ENCODE assay signal across 8 cellular contexts in genomic region chrX:16786791-16787735, GRCh38. TPM values are rescaled to one million over a fixed set of nuclear protein-coding genes. Genes with fewer than 3 reads are reported as not detected.
DNase-seq lines count a peak whose midpoint lies in the region; ATAC-seq and TF ChIP-seq lines count a peak whose summit lies in the region.

No MANE protein-coding gene starts in this region.

- no peak overlapping the region for H3K27ac Mint-ChIP-seq in endodermal cell
- H3K27ac Mint-ChIP-seq in stimulated activated naive CD8-positive, alpha-beta T cell treated with anti-CD3 and anti-CD28 coated beads, Interleukin-15, Interleukin-2, amounts not matched to agents 100 ng/mL and 50 ng/mL, for 24 hours = peak overlapping the region; percentile 55

- no peaks in the 10 kb centered on the region for H3K9me3 Mint-ChIP-seq in endodermal cell
- H3K9me3 Mint-ChIP-seq in stimulated activated naive CD8-positive, alpha-beta T cell treated with anti-CD3 and anti-CD28 coated beads, Interleukin-15, Interleukin-2, amounts not matched to agents 100 ng/mL and 50 ng/mL, for 24 hours = no peaks in the 10 kb centered on the region

- H3K27me3 ChIP-seq in endodermal cell (ENCODE audit: control insufficient read depth, insufficient read depth, low read length, poor library complexity, severe bottlenecking) = no peaks in the 10 kb centered on the region
- H3K27me3 ChIP-seq in mucosa of stomach (ENCODE audit: control insufficient read depth, insufficient read depth, low read length) = no peaks in the 10 kb centered on the region

- 0 to 5% methylated on average over 14 to 61 of the region's 73 CpGs for WGBS in endodermal cell (ENCODE audit: insufficient coverage in 1 of 2, insufficient read length in 1 of 2), 2 experiments

- H3K9ac ChIP-seq in endodermal cell (ENCODE audit: extremely low read depth, low read length, poor library complexity, severe bottlenecking) (peak overlapping the region; percentile 6), mucosa of stomach (ENCODE audit: low read length) (peak overlapping the region; percentile 34)

- H3K4me1 ChIP-seq in endodermal cell (ENCODE audit: control insufficient read depth, insufficient read depth, low read length) (no peaks in the 10 kb centered on the region), mucosa of stomach (ENCODE audit: control insufficient read depth, insufficient read depth, low read length) (no peaks in the 10 kb centered on the region)

- H3K27ac ChIP-seq in KOPT-K1 (ENCODE audit: low read depth, low read length, poor library complexity, severe bottlenecking) (peak overlapping the region; percentile 66), endodermal cell (ENCODE audit: low read depth, low read length) (no peak overlapping the region)

- peaks cover 19% of the 10 kb centered on the region for H3K4me1 Mint-ChIP-seq in endodermal cell
- H3K4me1 Mint-ChIP-seq in stimulated activated naive CD8-positive, alpha-beta T cell treated with anti-CD3 and anti-CD28 coated beads, Interleukin-15, Interleukin-2, amounts not matched to agents 100 ng/mL and 50 ng/mL, for 24 hours (ENCODE audit: low read depth) = peaks cover 17% of the 10 kb centered on the region

- intact Hi-C loops in Right ventricle myocardium inferior (cut with DNase I) (loop anchor here (10.0 kb wide), 1 partner anchor 62 kb away; no protein-coding TSS in a partner anchor), cardiac septum (cut with DNase I) (loop anchor here (2.0 to 5.0 kb wide), 2 partner anchors 66 to 85 kb away; partner anchors contain the start of gene RBBP7)

- DNase-seq in Right ventricle myocardium inferior (ENCODE audit: missing footprints) (no peak), cardiac septum (ENCODE audit: low spot score) (no peak), endodermal cell (peak; percentile 71)
- peak; percentile 81 for DNase-seq in activated CD8-positive, alpha-beta memory T cell treated with anti-CD3 and anti-CD28 coated beads for 24 hours

- no peak for TF ChIP-seq CTCF in endodermal cell (conservative IDR thresholded peaks at IDR 0.05)

- peaks cover 16% of the 10 kb centered on the region for H3K36me3 Mint-ChIP-seq in endodermal cell (ENCODE audit: low read depth)
- peaks cover 13% of the 10 kb centered on the region for H3K36me3 Mint-ChIP-seq in stimulated activated naive CD8-positive, alpha-beta T cell treated with anti-CD3 and anti-CD28 coated beads, Interleukin-15, Interleukin-2, amounts not matched to agents 100 ng/mL and 50 ng/mL, for 24 hours (ENCODE audit: low read depth)

- peaks cover 20% of the 10 kb centered on the region for H3K36me3 ChIP-seq in KOPT-K1 (ENCODE audit: insufficient read depth, low read length)
- no peaks in the 10 kb centered on the region for H3K36me3 ChIP-seq in endodermal cell (ENCODE audit: control insufficient read depth, insufficient read depth, low read length)
- H3K36me3 ChIP-seq in mucosa of stomach (ENCODE audit: control insufficient read depth, insufficient read depth, low read length) = no peaks in the 10 kb centered on the region

- ATAC-seq in Right ventricle myocardium inferior (peak; percentile 12), HG03571 (IDR thresholded peaks at IDR 0.05; ENCODE audit: unreplicated experiment) (no peak)

- H3K9me3 ChIP-seq in KOPT-K1 (ENCODE audit: insufficient read depth, low read length, poor library complexity, severe bottlenecking) (no peaks in the 10 kb centered on the region), endodermal cell (ENCODE audit: control insufficient read depth, low read length) (no peaks in the 10 kb centered on the region), mucosa of stomach (ENCODE audit: control insufficient read depth, low read length) (no peaks in the 10 kb centered on the region)

- H3K4me3 Mint-ChIP-seq in endodermal cell = peak overlapping the region; percentile 80
- peak overlapping the region; percentile 91 for H3K4me3 Mint-ChIP-seq in stimulated activated naive CD8-positive, alpha-beta T cell treated with anti-CD3 and anti-CD28 coated beads, Interleukin-15, Interleukin-2, amounts not matched to agents 100 ng/mL and 50 ng/mL, for 24 hours

- H3K4me3 ChIP-seq in endodermal cell (ENCODE audit: low read length) (peak overlapping the region; percentile 77), mucosa of stomach (ENCODE audit: low read length) (no peak overlapping the region)

- no peaks in the 10 kb centered on the region for H3K27me3 Mint-ChIP-seq in endodermal cell (ENCODE audit: insufficient read depth)
- H3K27me3 Mint-ChIP-seq in stimulated activated naive CD8-positive, alpha-beta T cell treated with anti-CD3 and anti-CD28 coated beads, Interleukin-15, Interleukin-2, amounts not matched to agents 100 ng/mL and 50 ng/mL, for 24 hours = no peaks in the 10 kb centered on the region

RNA-seq across cellular contexts. Expression of gene TXLNG, which starts 0.8 kb away (rescaled TPM):
- total RNA-seq in Right ventricle myocardium inferior = 5.2 TPM
- total RNA-seq in cardiac septum = 6.8 TPM
- 10 to 100 TPM; 13.8 to 31.0 TPM for total RNA-seq in endodermal cell
- polyA plus RNA-seq in endodermal cell (2013, experiment 1 of 2) = 13.4 TPM
- polyA plus RNA-seq in endodermal cell (2013, experiment 2 of 2) = 11.2 TPM

Comparison
In these comparisons a context has a peak if more than half of its experiments do, and no peak if none do; other contexts are left out.
1. DNase-seq: peak in activated CD8-positive, alpha-beta memory T cell treated with anti-CD3 and anti-CD28 coated beads for 24 hours (single experiment) and endodermal cell (single experiment); none in Right ventricle myocardium inferior (single experiment) and cardiac septum (single experiment).